ENCODE assay signal across 25 cellular contexts in genomic region chr20:37687478-37687805, GRCh38.
"Had no signal": no experiment of that assay in that cellular context is flagged by ENCODE, and none has a peak within 500 bp of the region (broad histone marks: within the 10 kb centered on the region; RNA-seq: fewer than 3 reads in every experiment).

No MANE protein-coding gene starts in this region.

- H3K27ac ChIP-seq: adrenal gland, ascending aorta, brain microvascular endothelial cell, hepatocyte, left ventricle myocardium inferior, ovary, prostate gland, stomach, uterus had no signal

- ATAC-seq: naive thymus-derived CD8-positive, alpha-beta T cell; T-helper 17 cell had no signal

- DNase-seq: activated CD4-positive, alpha-beta T cell treated with anti-CD3 and anti-CD28 coated beads, Interleukin-2, amount 10 ng/mL, durations not matched to agents 24 days and 14 days; activated CD4-positive, CD25-positive, alpha-beta regulatory T cell; activated naive CD4-positive, alpha-beta T cell; caudate nucleus; effector CD8-positive, alpha-beta T cell; glutamatergic neuron; immature natural killer cell; left ventricle myocardium inferior; naive thymus-derived CD8-positive, alpha-beta T cell; ovary; stimulated activated CD4-positive, alpha-beta T cell treated with anti-CD3 and anti-CD28 coated beads, Interleukin-4, amount 100 ng/mL, for 4 hours; stomach; SW 1271; T-helper 17 cell; trophoblast cell; uterus had no signal

- H3K4me1 Mint-ChIP-seq: immature natural killer cell, mesothelial cell of epicardium, T-helper 17 cell had no signal

- H3K36me3 ChIP-seq: adrenal gland, ascending aorta, brain microvascular endothelial cell, left ventricle myocardium inferior, ovary, prostate gland, stomach, uterus had no signal

- H3K27me3 ChIP-seq: adrenal gland, ascending aorta, ovary, uterus had no signal

- H3K36me3 Mint-ChIP-seq: activated naive CD8-positive, alpha-beta T cell; immature natural killer cell; mesothelial cell of epicardium; naive thymus-derived CD8-positive, alpha-beta T cell had no signal

- H3K27ac Mint-ChIP-seq: activated CD4-positive, alpha-beta T cell treated with anti-CD3 and anti-CD28 coated beads, Interleukin-2, amount 10 ng/mL, durations not matched to agents 24 days and 14 days; activated naive CD8-positive, alpha-beta T cell; activated T-helper 2 cell treated with anti-CD3 and anti-CD28 coated beads, Interferon-gamma antibody, Interleukin-2, Interleukin-4, amounts not matched to agents 10 μg/mL and 5 μg/mL and 100 μg/mL, durations not matched to agents 14 hours and 24 hours and 36 hours; dendritic cell treated with granulocyte-macrophage colony-stimulating factor and Interleukin-4, amounts not matched to agents 40 ng/mL and 50 ng/mL, for 4 days; immature natural killer cell; mesothelial cell of epicardium; naive thymus-derived CD8-positive, alpha-beta T cell; T-helper 17 cell had no signal

- H3K4me3 ChIP-seq: adrenal gland, ascending aorta, hepatocyte, left ventricle myocardium inferior, ovary, prostate gland, stomach, uterus had no signal

- H3K4me3 Mint-ChIP-seq: activated CD4-positive, alpha-beta T cell treated with anti-CD3 and anti-CD28 coated beads, Interleukin-2, amount 10 ng/mL, durations not matched to agents 24 days and 14 days; activated naive CD8-positive, alpha-beta T cell; dendritic cell treated with granulocyte-macrophage colony-stimulating factor and Interleukin-4, amounts not matched to agents 40 ng/mL and 50 ng/mL, for 4 days; immature natural killer cell; mesothelial cell of epicardium; naive thymus-derived CD8-positive, alpha-beta T cell; T-helper 17 cell had no signal

- H2AFZ ChIP-seq: hepatocyte had no signal

- H3K4me1 ChIP-seq: adrenal gland, ascending aorta, left ventricle myocardium inferior, prostate gland, stomach, uterus had no signal

- H3K9me3 Mint-ChIP-seq: activated T-helper 2 cell treated with anti-CD3 and anti-CD28 coated beads, Interferon-gamma antibody, Interleukin-2, Interleukin-4, amounts not matched to agents 10 μg/mL and 5 μg/mL and 100 μg/mL, durations not matched to agents 14 hours and 24 hours and 36 hours; dendritic cell treated with granulocyte-macrophage colony-stimulating factor and Interleukin-4, amounts not matched to agents 40 ng/mL and 50 ng/mL, for 4 days; mesothelial cell of epicardium; naive thymus-derived CD8-positive, alpha-beta T cell had no signal

- H3K9me3 ChIP-seq: adrenal gland, ascending aorta, ovary, prostate gland, stomach, uterus had no signal

- H3K79me2 ChIP-seq: hepatocyte had no signal

- H3K4me2 ChIP-seq: hepatocyte had no signal
